Comparison of ENCODE assay signal across 31 cellular contexts in the genomic region with DNA sequence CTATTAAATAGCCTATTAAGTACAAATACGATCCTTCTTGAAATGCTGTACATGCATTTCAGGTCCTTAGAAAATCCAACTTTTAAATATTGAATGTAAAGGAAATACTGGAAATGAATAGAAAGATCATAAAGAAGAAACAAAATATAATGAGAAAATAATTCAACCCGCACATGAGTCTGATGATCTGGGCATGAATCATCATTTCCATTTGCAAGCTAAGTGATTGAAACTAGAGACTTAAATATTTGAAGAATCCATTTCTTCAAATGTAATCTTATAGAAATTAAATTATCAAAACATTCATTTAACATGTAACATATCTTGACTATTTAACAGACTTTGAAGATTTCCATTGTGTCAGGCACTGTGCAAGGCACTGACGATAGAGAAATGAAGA.
A peak's percentile ranks its signal among the peaks of the same experiment; 100 is the strongest.
DNase-seq lines count a peak whose midpoint lies in the region; ATAC-seq and TF ChIP-seq lines count a peak whose summit lies in the region.
"Had no signal": no experiment of that assay in that cellular context is flagged by ENCODE, and none has a peak within 500 bp of the region (broad histone marks: within the 10 kb centered on the region; RNA-seq: fewer than 3 reads in every experiment).

No MANE protein-coding gene starts in this region.

- H3K36me3 ChIP-seq in PC-3 (ENCODE audit: low read depth, low read length) (no peaks in the 10 kb centered on the region), H7 (replicated peaks; ENCODE audit: control insufficient read depth, insufficient read depth, low read length) (no peaks in the 10 kb centered on the region)
- H3K36me3 ChIP-seq: tibial nerve had no signal

- no TSS peak for BruUV-seq in PC-3 (replicated peaks; lab: Mats Ljungman, UMichigan)

- H2AFZ ChIP-seq in PC-3 (ENCODE audit: low read length): no peak overlapping the region
- H2AFZ ChIP-seq: hepatocyte had no signal

- H3K9me3 ChIP-seq in PC-3 (ENCODE audit: low read length): no peaks in the 10 kb centered on the region

- no peak overlapping the region for H3K4me2 ChIP-seq in PC-3 (ENCODE audit: low read length)
- H3K4me2 ChIP-seq: hepatocyte, KMS-11 had no signal

- intact Hi-C loops in PC-3 (cut with micrococcal nuclease): no loop called here

- no peaks in the 10 kb centered on the region for H4K20me1 ChIP-seq in PC-3 (ENCODE audit: low read length)

- no peaks in the 10 kb centered on the region for H3K9me2 ChIP-seq in PC-3 (replicated peaks; ENCODE audit: low read length)

- H3K27me3 ChIP-seq in PC-3 (ENCODE audit: low read length) (0 out of 2 replicates have a peak, but pooled peaks cover 13% of the 10 kb centered on the region), H7 (ENCODE audit: control insufficient read depth, insufficient read depth, low read length) (no peaks in the 10 kb centered on the region)
- H3K27me3 ChIP-seq: hepatocyte, tibial nerve had no signal

- H3K4me3 ChIP-seq in PC-3 (ENCODE audit: low read length) (no peak overlapping the region), H7 (ENCODE audit: insufficient read depth, low read depth, low read length) (no peak overlapping the region)
- H3K4me3 ChIP-seq: hepatocyte, lung, tibial nerve had no signal

- H3K9ac ChIP-seq in PC-3 (ENCODE audit: low read length): no peak overlapping the region
- H3K9ac ChIP-seq: KMS-11 had no signal

- CTCF ChIA-PET in PC-3 (lab: Charles Lee): no interaction called here

- POLR2A ChIA-PET in PC-3 (lab: Charles Lee; ENCODE audit: unreplicated experiment): no interaction called here

- no peaks in the 10 kb centered on the region for H3K79me2 ChIP-seq in PC-3 (ENCODE audit: low read length)
- H3K79me2 ChIP-seq: hepatocyte had no signal

- no peaks in the 10 kb centered on the region for H3F3A ChIP-seq in PC-3 (ENCODE audit: low read length, unreplicated experiment)

- H3K27ac ChIP-seq in PC-3 (ENCODE audit: low read length): no peak overlapping the region
- H3K27ac ChIP-seq: hepatocyte, KMS-11, tibial nerve had no signal

- ATAC-seq in PC-3 (no peak), HG03439 (IDR thresholded peaks at IDR 0.05; ENCODE audit: unreplicated experiment) (no peak)
- ATAC-seq: activated CD4-positive, alpha-beta T cell treated with anti-CD3 and anti-CD28 coated beads for 36 hours; activated CD8-positive, alpha-beta T cell treated with anti-CD3 and anti-CD28 coated beads for 36 hours; CD8-positive, alpha-beta T cell; left cardiac atrium; natural killer cell; Panc1; stimulated activated effector memory CD8-positive, alpha-beta T cell treated with anti-CD3 and anti-CD28 coated beads, Interleukin-12 subunit alpha, Interleukin-12 subunit beta, amount 100 ng/mL, for 72 hours had no signal

- TF ChIP-seq CTCF in PC-3 (conservative IDR thresholded peaks at IDR 0.05; ENCODE audit: low read depth, low read length) (no peak), GM20000 (IDR thresholded peaks at IDR 0.05; ENCODE audit: extremely low read depth, missing control alignments) (no peak)

- no peaks in the 10 kb centered on the region for H3K4me1 ChIP-seq in PC-3 (ENCODE audit: insufficient read depth, low read length)
- H3K4me1 ChIP-seq: tibial nerve had no signal

- DNase-seq in HCEC 1CT: peak; percentile 58
- peak; percentile 14 for DNase-seq in PC-3
- peak; percentile 17 for DNase-seq in dedifferentiated amniotic fluid mesenchymal stem cell (ENCODE audit: extremely low spot score)
- peak; percentile 78 for DNase-seq in iris pigment epithelial cell (ENCODE audit: low read depth)
- DNase-seq in GM20000 (ENCODE audit: low spot score): no peak
- no peak for DNase-seq in NCI-H748 treated with DMSO at 0.1 percent for 48 hours (lab: John Stamatoyannopoulos, UW)
- DNase-seq in H7: no peak
- DNase-seq: ACHN; activated CD4-positive, alpha-beta T cell treated with anti-CD3 and anti-CD28 coated beads for 36 hours; activated CD8-positive, alpha-beta memory T cell treated with anti-CD3 and anti-CD28 coated beads, Interleukin-2, amount 50 U/mL, for 48 hours; activated CD8-positive, alpha-beta T cell treated with anti-CD3 and anti-CD28 coated beads for 36 hours; activated naive CD4-positive, alpha-beta T cell treated with anti-CD3 and anti-CD28 coated beads for 36 hours; CD8-positive, alpha-beta T cell; DMS 273 treated with DMSO at 0.1 percent for 48 hours; effector CD8-positive, alpha-beta T cell; left cardiac atrium; natural killer cell; NCI-H1436; NCI-H2081; NCI-H2227 treated with DMSO at 0.1 percent for 48 hours; NCI-H69; occipital lobe; SHP77 treated with DMSO at 0.1 percent for 48 hours; T-helper 9 cell had no signal

Comparison
In these comparisons a context has a peak if more than half of its experiments do, and no peak if none do; other contexts are left out.
1. DNase-seq: peak in HCEC 1CT (single experiment), PC-3 (single experiment), dedifferentiated amniotic fluid mesenchymal stem cell (single experiment) and iris pigment epithelial cell (single experiment); none in GM20000 (single experiment), NCI-H748 treated with DMSO at 0.1 percent for 48 hours (single experiment) and H7 (single experiment).